In genomic region chr6:125367036-125367782, GRCh38 we compare ENCODE assay signal across 21 cellular contexts.
DNase-seq lines count a peak whose midpoint lies in the region; TF ChIP-seq lines count a peak whose summit lies in the region.
"Had no signal": no experiment of that assay in that cellular context is flagged by ENCODE, and none has a peak within 500 bp of the region (broad histone marks: within the 10 kb centered on the region; RNA-seq: fewer than 3 reads in every experiment).

No MANE protein-coding gene starts in this region.

- peaks cover 2% of the 10 kb centered on the region for H3K36me3 Mint-ChIP-seq in chondrocyte (ENCODE audit: low read depth)
- no peaks in the 10 kb centered on the region for H3K36me3 Mint-ChIP-seq in type B pancreatic cell
- H3K36me3 Mint-ChIP-seq: CD4-positive, CD25-positive, alpha-beta regulatory T cell had no signal

- no peak overlapping the region for H3K4me3 Mint-ChIP-seq in chondrocyte (ENCODE audit: unreplicated experiment)
- no peak overlapping the region for H3K4me3 Mint-ChIP-seq in type B pancreatic cell
- H3K4me3 Mint-ChIP-seq: CD4-positive, CD25-positive, alpha-beta regulatory T cell had no signal

- 89 to 97% (median 92%) methylated on average over 3 of the region's 3 CpGs for WGBS in stomach, 5 donors

- H3K27me3 Mint-ChIP-seq in chondrocyte (ENCODE audit: low read depth), result no peaks in the 10 kb centered on the region
- peaks cover 20% of the 10 kb centered on the region for H3K27me3 Mint-ChIP-seq in type B pancreatic cell

- no peak for TF ChIP-seq POLR2A in vagina (IDR thresholded peaks at IDR 0.05)
- TF ChIP-seq POLR2A in stomach (IDR thresholded peaks at IDR 0.05), result no peak

- CTCF ChIA-PET in HEK293 (lab: Yijun Ruan, JAX), result interaction anchor here (0.8 to 1.5 kb wide), 3 partner anchors 11 to 589 kb away, joined by 3 to 5 read pairs (median 5); partner anchors contain the start of gene HINT3

- H3K27me3 ChIP-seq in vagina (no peaks in the 10 kb centered on the region), stomach (peaks cover 0 to 31% (median 27%) of the 10 kb centered on the region in 3 donors)
- H3K27me3 ChIP-seq: MG63 had no signal

- H3K36me3 ChIP-seq in HEK293 (ENCODE audit: control insufficient read depth in 2 of 2, insufficient read depth in 1 of 2, low read length in 2 of 2) (no peaks in the 10 kb centered on the region), vagina (no peaks in the 10 kb centered on the region), stomach (no peaks in the 10 kb centered on the region)
- H3K36me3 ChIP-seq: MG63 had no signal

- TF ChIP-seq EP300 in stomach (IDR thresholded peaks at IDR 0.05), result no peak

- TF ChIP-seq CTCF in HEK293 (tag by site-specific recombination; IDR thresholded peaks at IDR 0.05), result no peak
- no peak for TF ChIP-seq CTCF in chondrocyte (IDR thresholded peaks at IDR 0.05)
- TF ChIP-seq CTCF in fibroblast of the aortic adventitia (IDR thresholded peaks at IDR 0.05; ENCODE audit: insufficient read depth, low read length), result no peak
- TF ChIP-seq CTCF in vagina (IDR thresholded peaks at IDR 0.05), result no peak
- no peak for TF ChIP-seq CTCF in stomach (IDR thresholded peaks at IDR 0.05)
- TF ChIP-seq CTCF in type B pancreatic cell (conservative IDR thresholded peaks at IDR 0.05), result no peak

- H3K4me1 ChIP-seq in HEK293 (ENCODE audit: control insufficient read depth, insufficient read depth, low read length) (peaks cover 9% of the 10 kb centered on the region), vagina (peaks cover 30% of the 10 kb centered on the region), stomach (peaks cover 7 to 26% (median 11%) of the 10 kb centered on the region in 4 donors)

- peaks cover 65% of the 10 kb centered on the region for H3K4me1 Mint-ChIP-seq in chondrocyte (ENCODE audit: low read depth)
- H3K4me1 Mint-ChIP-seq in type B pancreatic cell (ENCODE audit: unreplicated experiment), result peaks cover 26% of the 10 kb centered on the region
- H3K4me1 Mint-ChIP-seq: CD4-positive, CD25-positive, alpha-beta regulatory T cell had no signal

- no peak overlapping the region for H3K27ac ChIP-seq in HEK293 (ENCODE audit: extremely low read depth, low read depth, low read length)
- peak overlapping the region; percentile 61 for H3K27ac ChIP-seq in vagina
- H3K27ac ChIP-seq in stomach, result no peak overlapping the region

- H3K9me3 Mint-ChIP-seq in chondrocyte (ENCODE audit: low read depth), result no peaks in the 10 kb centered on the region
- no peaks in the 10 kb centered on the region for H3K9me3 Mint-ChIP-seq in type B pancreatic cell

- no peaks in the 10 kb centered on the region for H3K9me3 ChIP-seq in HEK293 (ENCODE audit: control insufficient read depth, insufficient read depth, low read depth, low read length)
- H3K9me3 ChIP-seq in vagina, result no peaks in the 10 kb centered on the region
- H3K9me3 ChIP-seq in stomach, result no peaks in the 10 kb centered on the region
- H3K9me3 ChIP-seq: MG63, SK-N-SH had no signal

- DNase-seq in chondrocyte (ENCODE audit: low spot score) (no peak), fibroblast of the aortic adventitia (ENCODE audit: low read depth) (peak; percentile 51), vagina (ENCODE audit: extremely low spot score in 2 of 2) (no peak), stomach (no peak), NCI-H446 (lab: John Stamatoyannopoulos, UW) (no peak), type B pancreatic cell (ENCODE audit: extremely low spot score, unreplicated experiment) (no peak)
- DNase-seq: CD4-positive, CD25-positive, alpha-beta regulatory T cell; COR-L47; DMS79; GOT3; Kasumi-1; MG63; NCI-H1048; NCI-H1417 treated with DMSO at 0.1 percent for 48 hours; NCI-H187 treated with DMSO at 0.1 percent for 48 hours; NCI-H2107; NCI-H524; NCI-H82; SIG-M5; SK-N-SH had no signal

- H3K4me3 ChIP-seq in HEK293 (ENCODE audit: low read depth, low read length), result no peak overlapping the region
- no peak overlapping the region for H3K4me3 ChIP-seq in fibroblast of the aortic adventitia (ENCODE audit: low read depth, low read length)
- H3K4me3 ChIP-seq in vagina, result no peak overlapping the region
- H3K4me3 ChIP-seq in stomach, result no peak overlapping the region
- H3K4me3 ChIP-seq: MG63 had no signal

- H3K27ac Mint-ChIP-seq in chondrocyte (ENCODE audit: unreplicated experiment), result peak overlapping the region; percentile 68
- no peak overlapping the region for H3K27ac Mint-ChIP-seq in type B pancreatic cell

- POLR2A ChIA-PET in HEK293 (lab: Yijun Ruan, JAX), result no interaction called here

- intact Hi-C loops in vagina (cut with DNase I) (no loop called here), stomach (cut with DNase I; ENCODE audit: low total_unique reads) (no loop called here)

TF ChIP-seq in HEK293, 187 proteins besides CTCF, POLR2A, EP300 and RAD21 (continues in another document):
- TF ChIP-seq ZNF560 (tag by site-specific recombination; IDR thresholded peaks at IDR 0.05; ENCODE audit: borderline replicate concordance) (0 out of 2 replicates have a peak, but pooled peaks have one; percentile 37), ZNF530 (tag by site-specific recombination; IDR thresholded peaks at IDR 0.05; ENCODE audit: low read depth) (peak; percentile 45; the same call in 1 of the 2 replicates), PRDM1 (tag by site-specific recombination; IDR thresholded peaks at IDR 0.05) (no peak), ZNF366 (tag by site-specific recombination; conservative IDR thresholded peaks at IDR 0.05) (0 out of 2 replicates have a peak, but pooled peaks have one; percentile 22), ZNF518A (tag by site-specific recombination; conservative IDR thresholded peaks at IDR 0.05; ENCODE audit: low read depth) (peak; percentile 93), FEZF1 (tag by site-specific recombination; IDR thresholded peaks at IDR 0.05) (no peak), ZNF548 (tag by site-specific recombination; IDR thresholded peaks at IDR 0.05) (no peak), ZNF138 (tag by site-specific recombination; IDR thresholded peaks at IDR 0.05; ENCODE audit: borderline replicate concordance) (0 out of 2 replicates have a peak, but pooled peaks have one; percentile 66), ZNF324 (tag by site-specific recombination; IDR thresholded peaks at IDR 0.05) (no peak), ZNF555 (tag by site-specific recombination; conservative IDR thresholded peaks at IDR 0.05) (peak; percentile 88), ZNF266 (tag by site-specific recombination; IDR thresholded peaks at IDR 0.05; ENCODE audit: low read depth) (peak; percentile 85), ZFP37 (tag by site-specific recombination; IDR thresholded peaks at IDR 0.05) (0 out of 2 replicates have a peak, but pooled peaks have one; percentile 38), ZNF777 (tag by site-specific recombination; IDR thresholded peaks at IDR 0.05; ENCODE audit: borderline replicate concordance) (no peak), ZNF280C (tag by site-specific recombination; IDR thresholded peaks at IDR 0.05) (no peak), ZNF19 (tag by site-specific recombination; IDR thresholded peaks at IDR 0.05; ENCODE audit: low read depth) (0 out of 2 replicates have a peak, but pooled peaks have one; percentile 67)
